In the genomic region with DNA sequence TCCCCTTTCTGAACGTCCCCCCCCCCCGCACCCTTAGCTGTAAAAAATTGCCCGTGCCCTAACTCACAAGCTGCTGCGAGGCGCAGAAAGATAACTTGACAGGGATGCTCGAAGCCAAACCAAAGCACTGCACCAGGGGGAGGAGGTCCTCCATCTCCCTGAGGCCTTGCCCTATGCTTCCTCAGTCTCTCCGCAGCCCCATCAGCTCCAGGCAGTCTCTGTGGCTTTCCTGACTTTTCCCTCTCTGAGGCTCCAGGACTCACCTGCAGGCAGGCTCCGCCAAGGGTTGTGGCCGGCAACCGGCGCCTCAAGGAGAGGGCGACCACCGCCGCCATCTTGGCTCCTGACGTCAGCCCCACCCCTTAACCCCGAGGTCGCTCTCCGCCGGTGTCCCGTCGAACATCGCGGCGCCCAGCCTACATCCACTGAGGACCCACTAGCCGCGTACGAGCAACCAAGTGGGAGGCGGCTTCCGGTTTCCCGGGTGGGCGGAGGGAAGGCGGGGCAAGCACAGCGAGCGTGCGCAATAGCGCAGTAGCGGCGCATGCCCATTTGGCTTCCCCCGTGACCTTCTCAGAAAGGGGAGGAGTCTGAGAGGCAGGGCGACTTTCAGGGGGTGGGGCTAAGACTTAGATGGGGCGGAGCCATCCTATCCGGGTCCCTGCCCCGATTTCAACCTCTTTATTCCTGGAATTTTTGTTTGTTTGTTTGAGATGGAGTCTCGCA, we compare ENCODE assay signal across 8 cellular contexts. TPM values are rescaled to one million over a fixed set of nuclear protein-coding genes. Genes with fewer than 3 reads are reported as not detected.
A peak's percentile ranks its signal among the peaks of the same experiment; 100 is the strongest.
DNase-seq lines count a peak whose midpoint lies in the region; ATAC-seq and TF ChIP-seq lines count a peak whose summit lies in the region.

A gene (minus strand): TSS at position 348 of the 726 bp plus-strand sequence. CDS start 13 bp downstream, at position 335.

- H3K9me3 ChIP-seq in HUES64 (ENCODE audit: insufficient read depth, low read depth, low read length) (no peaks in the 10 kb centered on the region), OCI-LY1 (ENCODE audit: low read length) (no peaks in the 10 kb centered on the region)

- H3K79me2 ChIP-seq in OCI-LY1 (ENCODE audit: insufficient read depth, low read length), result peaks cover 31% of the 10 kb centered on the region

- CTCF ChIA-PET in Calu3 (lab: Charles Lee), result interaction anchor here (1.1 kb wide), 1 partner anchor 21 kb away, joined by 5 read pairs; no protein-coding TSS in a partner anchor

- H3K27me3 ChIP-seq in HUES64 (ENCODE audit: insufficient read depth, low read length) (no peaks in the 10 kb centered on the region), OCI-LY1 (ENCODE audit: insufficient read depth, low read length) (no peaks in the 10 kb centered on the region)

- no TSS peak for BruUV-seq in Calu3 (replicated peaks; lab: Mats Ljungman, UMichigan)

- H3K36me3 Mint-ChIP-seq in Calu3 (ENCODE audit: insufficient read depth, unreplicated experiment), result peaks cover 15% of the 10 kb centered on the region

- H3K36me3 ChIP-seq in HUES64 (ENCODE audit: insufficient read depth, low read length) (peaks cover 26% of the 10 kb centered on the region), OCI-LY1 (ENCODE audit: insufficient read depth, low read length) (peaks cover 27% of the 10 kb centered on the region)

- H3K9ac ChIP-seq in HUES64 (ENCODE audit: low read depth, low read length), result peak within 1 kb of the TSS; percentile 75
- H3K9ac ChIP-seq in OCI-LY1 (ENCODE audit: low read length), result peak within 1 kb of the TSS; percentile 82

- no peaks in the 10 kb centered on the region for H3K9me3 Mint-ChIP-seq in Calu3 (ENCODE audit: low read depth, unreplicated experiment)

- H4K20me1 ChIP-seq in OCI-LY1 (ENCODE audit: insufficient read depth, low read length), result no peaks in the 10 kb centered on the region

- peak within 1 kb of the TSS; percentile 92 for H3K4me3 Mint-ChIP-seq in Calu3 (ENCODE audit: low read depth, unreplicated experiment)

- H2AFZ ChIP-seq in OCI-LY1 (ENCODE audit: low read length), result no peak within 1 kb of the TSS

- peak; percentile 97 for DNase-seq in Calu3
- DNase-seq in activated CD8-positive, alpha-beta memory T cell treated with anti-CD3 and anti-CD28 coated beads, Interleukin-2, amount 50 U/mL, for 4 hours, result peak; percentile 99
- DNase-seq in mesenteric fat pad (ENCODE audit: low spot score), result peak; percentile 100
- DNase-seq in stimulated activated CD8-positive, alpha-beta memory T cell treated with anti-CD3 and anti-CD28 coated beads, Interleukin-15, amount 100 ng/mL, for 24 hours (ENCODE audit: low read depth), result peak; percentile 99

- H3K4me2 ChIP-seq in OCI-LY1 (ENCODE audit: low read length), result peak within 1 kb of the TSS; percentile 87

- H3K4me3 ChIP-seq in HUES64 (ENCODE audit: low read length) (peak within 1 kb of the TSS; percentile 95), OCI-LY1 (ENCODE audit: low read depth, low read length, poor library complexity, severe bottlenecking) (peak within 1 kb of the TSS; percentile 76)

- H3K27me3 Mint-ChIP-seq in Calu3 (ENCODE audit: unreplicated experiment), result peaks cover 15% of the 10 kb centered on the region

- H3K27ac Mint-ChIP-seq in Calu3 (ENCODE audit: unreplicated experiment), result peak within 1 kb of the TSS; percentile 87

- ATAC-seq in GM21447 (IDR thresholded peaks at IDR 0.05; ENCODE audit: unreplicated experiment), result peak; percentile 96

- H3K27ac ChIP-seq in HUES64 (ENCODE audit: low read depth, low read length) (peak within 1 kb of the TSS; percentile 62; the same call in 1 of the 2 replicates), OCI-LY1 (ENCODE audit: low read depth, low read length, poor library complexity, severe bottlenecking) (peak within 1 kb of the TSS; percentile 21)

- peaks cover 9% of the 10 kb centered on the region; the same call in 1 of the 2 replicates for H3K4me1 ChIP-seq in HUES64 (ENCODE audit: insufficient read depth, low read length)
- H3K4me1 ChIP-seq in OCI-LY1 (ENCODE audit: insufficient read depth, low read length, severe bottlenecking), result peaks cover 13% of the 10 kb centered on the region

- no peaks in the 10 kb centered on the region for H3F3A ChIP-seq in OCI-LY1 (ENCODE audit: insufficient read depth, low read length)

- intact Hi-C loops in Calu3 (cut with micrococcal nuclease; ENCODE audit: unreplicated experiment), result no loop called here

- no peaks in the 10 kb centered on the region for H3K4me1 Mint-ChIP-seq in Calu3 (ENCODE audit: low read depth, unreplicated experiment)

- under 1% methylated on average over 44 of the region's 44 CpGs for WGBS in HUES64

- in situ Hi-C loops in endometrial microvascular endothelial cells (cut with HindIII; ENCODE audit: inconsistent ontology term, low pct_unique_long_range_greater_than_20kb, low sequenced_read_pairs), result no loop called here

- H3K9me2 ChIP-seq in OCI-LY1 (ENCODE audit: low read depth, low read length), result no peaks in the 10 kb centered on the region

- TF ChIP-seq CTCF in Calu3 (IDR thresholded peaks at IDR 0.05; ENCODE audit: unreplicated experiment) (no peak), OCI-LY1 (IDR thresholded peaks at IDR 0.05; ENCODE audit: low read length) (no peak)

RNA-seq across cellular contexts. Expression of the gene that starts here (rescaled TPM):
- total RNA-seq in Calu3 (2022), result 70.1 TPM in 2 replicates
- 84.9 TPM for polyA plus RNA-seq in HUES64 (2013, experiment 1 of 2)
- polyA plus RNA-seq in HUES64 (2013, experiment 2 of 2), result 100 TPM
- total RNA-seq in endometrial microvascular endothelial cells (ENCODE audit: inconsistent ontology term), result 172 TPM
- 113 TPM for total RNA-seq in mesenteric fat pad

Comparison
In these comparisons a context has a peak if more than half of its experiments do, and no peak if none do; other contexts are left out.
1. Peak in every context shown above with its lines: DNase-seq, ATAC-seq, H3K4me3 ChIP-seq and H3K27ac ChIP-seq.